In genomic region chrX:30673884-30674598, GRCh38 we compare ENCODE assay signal across 23 cellular contexts. TPM values are rescaled to one million over a fixed set of nuclear protein-coding genes. Genes with fewer than 3 reads are reported as not detected.
A peak's percentile ranks its signal among the peaks of the same experiment; 100 is the strongest.
DNase-seq lines count a peak whose midpoint lies in the region; ATAC-seq, FAIRE-seq and TF ChIP-seq lines count a peak whose summit lies in the region.
"Had no signal": no experiment of that assay in that cellular context is flagged by ENCODE, and none has a peak within 500 bp of the region (broad histone marks: within the 10 kb centered on the region; RNA-seq: fewer than 3 reads in every experiment).

No MANE protein-coding gene starts in this region.

- no peaks in the 10 kb centered on the region for H3K27me3 Mint-ChIP-seq in activated T-cell treated with anti-CD3 and anti-CD28 coated beads, Interleukin-2, amount 50 U/mL, for 24 hours
- H3K27me3 Mint-ChIP-seq in activated T-cell treated with anti-CD3 and anti-CD28 coated beads, Interleukin-2, amount 50 U/mL, for 4 hours (ENCODE audit: low read depth), result no peaks in the 10 kb centered on the region
- no peaks in the 10 kb centered on the region for H3K27me3 Mint-ChIP-seq in activated T-helper 2 cell treated with anti-CD3 and anti-CD28 coated beads, Interferon-gamma antibody, Interleukin-2, Interleukin-4, amounts not matched to agents 10 μg/mL and 5 μg/mL and 100 μg/mL, durations not matched to agents 14 hours and 24 hours and 36 hours (ENCODE audit: low read depth)
- no peaks in the 10 kb centered on the region for H3K27me3 Mint-ChIP-seq in Calu3 (ENCODE audit: unreplicated experiment)

- H3K36me3 Mint-ChIP-seq in activated T-cell treated with anti-CD3 and anti-CD28 coated beads, Interleukin-2, amount 50 U/mL, for 24 hours (ENCODE audit: low read depth), result peaks cover 64% of the 10 kb centered on the region
- peaks cover 14% of the 10 kb centered on the region for H3K36me3 Mint-ChIP-seq in activated T-cell treated with anti-CD3 and anti-CD28 coated beads, Interleukin-2, amount 50 U/mL, for 4 hours (ENCODE audit: insufficient read depth)
- peaks cover 65% of the 10 kb centered on the region for H3K36me3 Mint-ChIP-seq in activated T-helper 2 cell treated with anti-CD3 and anti-CD28 coated beads, Interferon-gamma antibody, Interleukin-2, Interleukin-4, amounts not matched to agents 10 μg/mL and 5 μg/mL and 100 μg/mL, durations not matched to agents 14 hours and 24 hours and 36 hours (ENCODE audit: low read depth)
- H3K36me3 Mint-ChIP-seq in Calu3 (ENCODE audit: insufficient read depth, unreplicated experiment), result peaks cover 5% of the 10 kb centered on the region

- H3K27ac ChIP-seq in A549 (no peak overlapping the region), neutrophil (peak overlapping the region; percentile 6)
- H3K27ac ChIP-seq: HL-60, RWPE1 had no signal

- TF ChIP-seq EP300 in A549 (IDR thresholded peaks at IDR 0.05), result no peak

- no peaks in the 10 kb centered on the region for H3K27me3 ChIP-seq in neutrophil

- DNase-seq in activated T-cell treated with anti-CD3 and anti-CD28 coated beads, Interleukin-2, amount 50 U/mL, for 24 hours, result no peak
- DNase-seq in activated T-cell treated with anti-CD3 and anti-CD28 coated beads, Interleukin-2, amount 50 U/mL, for 4 hours, result no peak
- DNase-seq in A549 (ENCODE audit: low read depth in 1 of 2, low spot score in 1 of 2) (no peak), Calu3 (no peak), GF-D8 (lab: John Stamatoyannopoulos, UW) (no peak)
- DNase-seq in activated T-helper 2 cell treated with anti-CD3 and anti-CD28 coated beads, Interferon-gamma antibody, Interleukin-2, Interleukin-4, amounts not matched to agents 10 μg/mL and 5 μg/mL and 100 μg/mL, durations not matched to agents 14 hours and 24 hours and 36 hours (ENCODE audit: low spot score), result no peak
- DNase-seq: 8988T, Karpas-422, NCI-H1092 treated with DMSO at 0.1 percent for 48 hours, NCI-H1436, NCI-H187, NCI-H2081 treated with DMSO at 0.1 percent for 48 hours, NCI-H2171, NCI-H226, NCI-H510A, NCI-H69, SIG-M5 had no signal

- TF ChIP-seq CTCF in A549 (IDR thresholded peaks at IDR 0.05) (no peak), neutrophil (IDR thresholded peaks at IDR 0.05) (no peak), Calu3 (IDR thresholded peaks at IDR 0.05; ENCODE audit: unreplicated experiment) (no peak)

- H3K9me3 ChIP-seq in A549 (no peaks in the 10 kb centered on the region), neutrophil (no peaks in the 10 kb centered on the region)

- FAIRE-seq in A549 (lab: Jason Lieb, UNC), result peak; percentile 90
- FAIRE-seq: D721Med, H54 had no signal

- no peak for TF ChIP-seq POLR2A in A549 (IDR thresholded peaks at IDR 0.05; ENCODE audit: low read length)

- no TSS peak for BruUV-seq in Calu3 (replicated peaks; lab: Mats Ljungman, UMichigan)

- POLR2A ChIA-PET in A549 (lab: Yijun Ruan, JAX), result no interaction called here

- H3K4me1 ChIP-seq in A549, result no peaks in the 10 kb centered on the region
- no peaks in the 10 kb centered on the region for H3K4me1 ChIP-seq in neutrophil (ENCODE audit: control insufficient read depth in 1 of 2, insufficient read depth in 1 of 2, low read depth in 1 of 2, low read length in 1 of 2)

- TF ChIP-seq RAD21 in A549 (conservative IDR thresholded peaks at IDR 0.05 in 1 of 2, IDR thresholded peaks at IDR 0.05 in 1 of 2), result no peak

- no peaks in the 10 kb centered on the region for H3K9me3 Mint-ChIP-seq in activated T-cell treated with anti-CD3 and anti-CD28 coated beads, Interleukin-2, amount 50 U/mL, for 24 hours
- no peaks in the 10 kb centered on the region for H3K9me3 Mint-ChIP-seq in activated T-cell treated with anti-CD3 and anti-CD28 coated beads, Interleukin-2, amount 50 U/mL, for 4 hours
- no peaks in the 10 kb centered on the region for H3K9me3 Mint-ChIP-seq in activated T-helper 2 cell treated with anti-CD3 and anti-CD28 coated beads, Interferon-gamma antibody, Interleukin-2, Interleukin-4, amounts not matched to agents 10 μg/mL and 5 μg/mL and 100 μg/mL, durations not matched to agents 14 hours and 24 hours and 36 hours
- H3K9me3 Mint-ChIP-seq in Calu3 (ENCODE audit: low read depth, unreplicated experiment), result no peaks in the 10 kb centered on the region

- intact Hi-C loops in activated T-helper 2 cell treated with anti-CD3 and anti-CD28 coated beads, Interferon-gamma antibody, Interleukin-2, Interleukin-4, amounts not matched to agents 10 μg/mL and 5 μg/mL and 100 μg/mL, durations not matched to agents 14 hours and 24 hours and 36 hours (cut with micrococcal nuclease), result loop anchor here (5.0 kb wide), 1 partner anchor 37 kb away; no protein-coding TSS in a partner anchor
- intact Hi-C loops in Calu3 (cut with micrococcal nuclease; ENCODE audit: unreplicated experiment), result no loop called here

- WGBS in A549 (ENCODE audit: missing lambda C conversion rate), result 91% methylated on average over 2 of the region's 2 CpGs

- no peak overlapping the region for H3K4me3 Mint-ChIP-seq in activated T-cell treated with anti-CD3 and anti-CD28 coated beads, Interleukin-2, amount 50 U/mL, for 24 hours
- no peak overlapping the region for H3K4me3 Mint-ChIP-seq in activated T-cell treated with anti-CD3 and anti-CD28 coated beads, Interleukin-2, amount 50 U/mL, for 4 hours
- H3K4me3 Mint-ChIP-seq in activated T-helper 2 cell treated with anti-CD3 and anti-CD28 coated beads, Interferon-gamma antibody, Interleukin-2, Interleukin-4, amounts not matched to agents 10 μg/mL and 5 μg/mL and 100 μg/mL, durations not matched to agents 14 hours and 24 hours and 36 hours (ENCODE audit: low read depth), result no peak overlapping the region
- no peak overlapping the region for H3K4me3 Mint-ChIP-seq in Calu3 (ENCODE audit: low read depth, unreplicated experiment)

- H3K36me3 ChIP-seq in neutrophil, result peaks cover 39% of the 10 kb centered on the region

- CTCF ChIA-PET in A549 (lab: Yijun Ruan, JAX) (interaction anchor here (1.0 kb wide), 1 partner anchor 12 kb away, joined by 3 read pairs; no protein-coding TSS in a partner anchor), Calu3 (lab: Charles Lee) (no interaction called here)

- no peak for ATAC-seq in activated T-cell treated with anti-CD3 and anti-CD28 coated beads, Interleukin-2, amount 50 U/mL, for 4 hours
- ATAC-seq in A549, result no peak
- ATAC-seq: Panc1 had no signal

- peak overlapping the region; percentile 6 for H3K27ac Mint-ChIP-seq in activated T-cell treated with anti-CD3 and anti-CD28 coated beads, Interleukin-2, amount 50 U/mL, for 24 hours
- H3K27ac Mint-ChIP-seq in activated T-helper 2 cell treated with anti-CD3 and anti-CD28 coated beads, Interferon-gamma antibody, Interleukin-2, Interleukin-4, amounts not matched to agents 10 μg/mL and 5 μg/mL and 100 μg/mL, durations not matched to agents 14 hours and 24 hours and 36 hours, result peak overlapping the region; percentile 38
- H3K27ac Mint-ChIP-seq in Calu3 (ENCODE audit: unreplicated experiment), result no peak overlapping the region

- no peaks in the 10 kb centered on the region for H3K4me1 Mint-ChIP-seq in activated T-cell treated with anti-CD3 and anti-CD28 coated beads, Interleukin-2, amount 50 U/mL, for 24 hours (ENCODE audit: low read depth)
- H3K4me1 Mint-ChIP-seq in activated T-cell treated with anti-CD3 and anti-CD28 coated beads, Interleukin-2, amount 50 U/mL, for 4 hours (ENCODE audit: low read depth), result no peaks in the 10 kb centered on the region
- H3K4me1 Mint-ChIP-seq in activated T-helper 2 cell treated with anti-CD3 and anti-CD28 coated beads, Interferon-gamma antibody, Interleukin-2, Interleukin-4, amounts not matched to agents 10 μg/mL and 5 μg/mL and 100 μg/mL, durations not matched to agents 14 hours and 24 hours and 36 hours (ENCODE audit: low read depth), result peaks cover 7% of the 10 kb centered on the region
- no peaks in the 10 kb centered on the region for H3K4me1 Mint-ChIP-seq in Calu3 (ENCODE audit: low read depth, unreplicated experiment)

- H3K4me3 ChIP-seq in A549 (no peak overlapping the region), neutrophil (ENCODE audit: low read depth in 1 of 2, low read length in 1 of 2) (no peak overlapping the region)

- no peak overlapping the region for H3K4me2 ChIP-seq in A549

TF ChIP-seq in A549, 52 proteins besides CTCF, POLR2A, EP300 and RAD21:
- no peak for TF ChIP-seq EHMT2 (IDR thresholded peaks at IDR 0.05; ENCODE audit: low read depth)
- TF ChIP-seq RNF2 (IDR thresholded peaks at IDR 0.05; ENCODE audit: borderline replicate concordance, low read depth), result no peak
- no peak for TF ChIP-seq RCOR1 (IDR thresholded peaks at IDR 0.05; ENCODE audit: low read depth, low read length)

RNA-seq across cellular contexts. Expression of gene GK, which starts 20.8 kb away (rescaled TPM):
- 10 to 100 TPM; 34.7 to 53.4 (median 41.4) TPM for total RNA-seq in activated T-cell treated with anti-CD3 and anti-CD28 coated beads, Interleukin-2, amount 50 U/mL, for 4 hours
- 5.1 and 7.1 TPM in 2 replicates for polyA plus RNA-seq in A549 (2011; rRNA removed)
- polyA plus RNA-seq in A549 (2012; cell fraction: cytosol; rRNA removed), result 1.3 and 1.5 TPM in 2 replicates
- polyA plus RNA-seq in A549 (2012; cell fraction: nucleus; rRNA removed), result 1.4 TPM in 2 replicates
- 1.3 to 1.5 TPM (median 1.4 TPM) in 3 replicates for polyA plus RNA-seq in A549 (2017; fragmentation: RNase III; extraction: RNeasy Plus Mini Kit Qiagen cat#74134 plus additional on column Dnase treatment)
- polyA minus RNA-seq in A549 (2011; rRNA and poly(A)+ RNA removed), result 1.7 and 3.5 TPM in 2 replicates
- 103 and 105 TPM in 2 replicates for total RNA-seq in activated T-helper 2 cell treated with anti-CD3 and anti-CD28 coated beads, Interferon-gamma antibody, Interleukin-2, Interleukin-4, amounts not matched to agents 10 μg/mL and 5 μg/mL and 100 μg/mL, durations not matched to agents 14 hours and 24 hours and 36 hours
- 14.3 and 15.2 TPM in 2 replicates for total RNA-seq in Calu3 (2022)
